24 cellular contexts compared by ENCODE assay signal in the genomic region with DNA sequence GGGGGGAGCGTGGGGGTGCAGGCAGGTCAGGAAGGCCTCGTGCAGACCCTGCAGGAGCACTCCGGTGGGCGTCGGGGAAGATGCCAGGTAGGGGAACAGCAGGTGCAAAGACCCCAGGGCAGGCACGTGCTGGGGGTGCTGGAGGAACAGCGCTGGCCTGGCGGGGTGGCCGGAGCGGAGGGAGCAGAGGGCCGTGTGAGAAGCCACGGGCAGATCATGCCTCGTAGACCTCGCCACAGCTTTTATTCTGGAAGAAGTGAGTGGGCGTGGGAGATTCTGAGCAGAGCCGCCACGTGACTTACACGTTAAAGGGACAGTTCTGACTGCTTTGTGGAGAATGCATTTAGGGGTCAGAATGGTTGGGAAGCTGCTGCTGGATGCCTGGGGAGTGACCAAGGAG. TPM values are rescaled to one million over a fixed set of nuclear protein-coding genes. Genes with fewer than 3 reads are reported as not detected.
A peak's percentile ranks its signal among the peaks of the same experiment; 100 is the strongest.
DNase-seq lines count a peak whose midpoint lies in the region; ATAC-seq, FAIRE-seq and TF ChIP-seq lines count a peak whose summit lies in the region.
"Had no signal": no experiment of that assay in that cellular context is flagged by ENCODE, and none has a peak within 500 bp of the region (broad histone marks: within the 10 kb centered on the region; RNA-seq: fewer than 3 reads in every experiment).

No MANE protein-coding gene starts in this region.

- no peak overlapping the region for H2BK5ac ChIP-seq in IMR-90 (ENCODE audit: low read depth, low read length, poor library complexity, severe bottlenecking)
- H2BK5ac ChIP-seq in H1 (ENCODE audit: low read depth, low read length) = no peak overlapping the region

- 45% methylated on average over 11 of the region's 18 CpGs; no CpG with 5 or more reads in 1 of the 2 experiments for WGBS in IMR-90 (ENCODE audit: extremely low coverage in 2 of 2, insufficient read length in 1 of 2), 2 experiments
- 90% methylated on average over 18 of the region's 18 CpGs; no CpG with 5 or more reads in 1 of the 2 experiments for WGBS in H1 (ENCODE audit: extremely low coverage in 1 of 2, insufficient coverage in 1 of 2, insufficient read length in 1 of 2, insufficient replicate concordance in 2 of 2, low coverage in 1 of 2, low lambda C conversion rate in 2 of 2, missing lambda C conversion rate in 1 of 2), 2 experiments
- 49 to 68% methylated on average over 18 of the region's 18 CpGs for WGBS in sigmoid colon, 2 donors

- H4K20me1 ChIP-seq in IMR-90 (ENCODE audit: insufficient read depth, low read length) (0 out of 2 replicates have a peak, but pooled peaks cover 2% of the 10 kb centered on the region), H1 (replicated peaks in 1 of 2; ENCODE audit: control insufficient read depth in 1 of 2, insufficient read depth in 2 of 2, low read length in 2 of 2) (no peaks in the 10 kb centered on the region)

- H3K4me2 ChIP-seq in IMR-90 (ENCODE audit: low read depth, low read length) = no peak overlapping the region
- H3K4me2 ChIP-seq in H1 (ENCODE audit: insufficient read depth in 1 of 2, low read depth in 2 of 2, low read length in 2 of 2) = no peak overlapping the region
- H3K4me2 ChIP-seq: GM23338, KMS-11 had no signal

- H3K27me3 ChIP-seq in left ventricle myocardium inferior (ENCODE audit: low read depth) (peaks cover 63% of the 10 kb centered on the region), IMR-90 (ENCODE audit: control insufficient read depth, insufficient read depth, low read length) (peaks cover 2% of the 10 kb centered on the region; the same call in 1 of the 2 replicates), H1 (replicated peaks in 1 of 4; ENCODE audit: control insufficient read depth in 3 of 4, extremely low read depth in 1 of 4, insufficient read depth in 3 of 4, low read length in 3 of 4) (peaks cover 0 to 2% (median 0%) of the 10 kb centered on the region in 4 experiments; a peak in 1 of 7 replicates), sigmoid colon (no peaks in the 10 kb centered on the region)

- no peaks in the 10 kb centered on the region for H3K23me2 ChIP-seq in H1 (ENCODE audit: low read depth, low read length)

- H2AFZ ChIP-seq in IMR-90 (replicated peaks; ENCODE audit: low read length, poor library complexity) (peak overlapping the region; percentile 69), H1 (ENCODE audit: low read length) (no peak overlapping the region)
- H2AFZ ChIP-seq: GM23338 had no signal

- H3K27me3 Mint-ChIP-seq in activated CD4-positive, alpha-beta T cell treated with anti-CD3 and anti-CD28 coated beads, Interleukin-2, amount 10 ng/mL, durations not matched to agents 24 days and 14 days = peaks cover 57% of the 10 kb centered on the region

- BruUV-seq in IMR-90 (replicated peaks; lab: Mats Ljungman, UMichigan) = no TSS peak

- H2BK20ac ChIP-seq in IMR-90 (ENCODE audit: low read depth, low read length) (no peak overlapping the region), H1 (ENCODE audit: low read length) (no peak overlapping the region)

- H3K4me1 ChIP-seq in left ventricle myocardium inferior = peaks cover 13% of the 10 kb centered on the region
- peaks cover 8% of the 10 kb centered on the region; the same call in 1 of the 2 replicates for H3K4me1 ChIP-seq in IMR-90 (ENCODE audit: control insufficient read depth, insufficient read depth, low read length)
- H3K4me1 ChIP-seq in H1 (replicated peaks in 1 of 4; ENCODE audit: control insufficient read depth in 3 of 4, insufficient read depth in 4 of 4, low read length in 3 of 4) = no peaks in the 10 kb centered on the region
- H3K4me1 ChIP-seq in sigmoid colon = peaks cover 0 to 75% (median 67%) of the 10 kb centered on the region in 4 donors
- H3K4me1 ChIP-seq: SJSA1 had no signal

- intact Hi-C loops in Right ventricle myocardium inferior (cut with DNase I) (no loop called here), left ventricle myocardium inferior (cut with micrococcal nuclease) (no loop called here), IMR-90 (cut with micrococcal nuclease) (no loop called here), sigmoid colon (cut with DNase I) (no loop called here)
- intact Hi-C loops in activated CD4-positive, alpha-beta T cell treated with anti-CD3 and anti-CD28 coated beads, Interleukin-2, amount 10 ng/mL, durations not matched to agents 24 days and 14 days (cut with micrococcal nuclease) = no loop called here

- FAIRE-seq in H1 (lab: Jason Lieb, UNC) = no peak

- H3K9me3 ChIP-seq in left ventricle myocardium inferior (replicated peaks) (peaks cover 25% of the 10 kb centered on the region), IMR-90 (ENCODE audit: control insufficient read depth, insufficient read depth, low read length) (peaks cover 6% of the 10 kb centered on the region; the same call in 1 of the 2 replicates), H1 (ENCODE audit: insufficient read depth in 2 of 2, low read depth in 1 of 2, low read length in 1 of 2) (peaks cover 0 to 12% of the 10 kb centered on the region in 2 experiments; a peak in 1 of 4 replicates), sigmoid colon (peaks cover 0 to 12% (median 1%) of the 10 kb centered on the region in 4 donors)

- H3K4me1 Mint-ChIP-seq in activated CD4-positive, alpha-beta T cell treated with anti-CD3 and anti-CD28 coated beads, Interleukin-2, amount 10 ng/mL, durations not matched to agents 24 days and 14 days = peaks cover 18% of the 10 kb centered on the region
- H3K4me1 Mint-ChIP-seq: GM23338 had no signal

- H2BK15ac ChIP-seq in IMR-90 (ENCODE audit: low read depth, low read length) = no peak overlapping the region
- H2BK15ac ChIP-seq in H1 (ENCODE audit: low read length) = no peak overlapping the region

- H3K4me3 ChIP-seq in left ventricle myocardium inferior (no peak overlapping the region), IMR-90 (ENCODE audit: insufficient read depth, low read depth, low read length) (no peak overlapping the region), H1 (ENCODE audit: extremely low read depth in 1 of 4, insufficient read depth in 2 of 4, low read depth in 3 of 4, low read length in 4 of 4) (no peak overlapping the region), sigmoid colon (peak overlapping the region in 2 of 4 donors; percentile 25 to 30)
- H3K4me3 ChIP-seq: GM23338, SJSA1 had no signal

- 0 out of 2 replicates have a peak overlapping the region, but pooled peaks have one; percentile 8 for H3K14ac ChIP-seq in IMR-90 (replicated peaks; ENCODE audit: low read depth, low read length)
- no peak overlapping the region for H3K14ac ChIP-seq in H1 (ENCODE audit: insufficient read length)

- H3K36me3 Mint-ChIP-seq in activated CD4-positive, alpha-beta T cell treated with anti-CD3 and anti-CD28 coated beads, Interleukin-2, amount 10 ng/mL, durations not matched to agents 24 days and 14 days (ENCODE audit: low read depth) = peaks cover 8% of the 10 kb centered on the region

- H3K9ac ChIP-seq in IMR-90 (ENCODE audit: low read depth, low read length) = no peak overlapping the region
- no peak overlapping the region for H3K9ac ChIP-seq in H1 (replicated peaks in 1 of 4; ENCODE audit: extremely low read depth in 1 of 4, low read depth in 3 of 4, low read length in 3 of 4)
- H3K9ac ChIP-seq: KMS-11 had no signal

- dilution Hi-C loops in IMR-90 (cut with HindIII; ENCODE audit: low sequenced_read_pairs, unreplicated experiment) = no loop called here

- in situ Hi-C loops in IMR-90 (cut with MboI; ENCODE audit: low sequenced_read_pairs) = no loop called here

- TF ChIP-seq POLR2A in IMR-90 (IDR thresholded peaks at IDR 0.05; ENCODE audit: low read depth, low read length) = no peak
- TF ChIP-seq POLR2A in H1 (IDR thresholded peaks at IDR 0.05; ENCODE audit: control extremely low read depth in 1 of 2, low read depth in 2 of 2, low read length in 2 of 2) = no peak
- TF ChIP-seq POLR2A in sigmoid colon (IDR thresholded peaks at IDR 0.05) = no peak

- no peak overlapping the region for H4K91ac ChIP-seq in IMR-90 (ENCODE audit: insufficient read depth, low read depth, low read length)
- no peak overlapping the region for H4K91ac ChIP-seq in H1 (replicated peaks; ENCODE audit: insufficient read length, low read length)

- no peak overlapping the region for H3K27ac Mint-ChIP-seq in activated CD4-positive, alpha-beta T cell treated with anti-CD3 and anti-CD28 coated beads, Interleukin-2, amount 10 ng/mL, durations not matched to agents 24 days and 14 days
- H3K27ac Mint-ChIP-seq: GM23338 had no signal

- H3K27ac ChIP-seq in left ventricle myocardium inferior (replicated peaks) (no peak overlapping the region), IMR-90 (ENCODE audit: insufficient read depth, low read length) (no peak overlapping the region), H1 (ENCODE audit: low read depth, low read length) (no peak overlapping the region), sigmoid colon (peak overlapping the region in 3 of 4 donors; percentile 79 to 96 (median 88))
- H3K27ac ChIP-seq: 22Rv1, C4-2B, KMS-11, SJSA1 had no signal

- TF ChIP-seq RAD21 in IMR-90 (IDR thresholded peaks at IDR 0.05; ENCODE audit: low read length) = no peak
- TF ChIP-seq RAD21 in H1 (IDR thresholded peaks at IDR 0.05 in 1 of 2, conservative IDR thresholded peaks at IDR 0.05 in 1 of 2; ENCODE audit: low read depth in 2 of 2, low read length in 2 of 2) = no peak

- H3K18ac ChIP-seq in IMR-90 (ENCODE audit: low read depth, low read length) (no peak overlapping the region), H1 (ENCODE audit: extremely low read depth, low read length) (no peak overlapping the region)

- H3K79me1 ChIP-seq in IMR-90 (ENCODE audit: low read depth in 1 of 2, low read length in 2 of 2) (peaks cover 0 to 9% of the 10 kb centered on the region in 2 experiments; a peak in 1 of 4 replicates), H1 (ENCODE audit: low read depth, low read length) (no peaks in the 10 kb centered on the region)

- no peak overlapping the region for H3K4me3 Mint-ChIP-seq in activated CD4-positive, alpha-beta T cell treated with anti-CD3 and anti-CD28 coated beads, Interleukin-2, amount 10 ng/mL, durations not matched to agents 24 days and 14 days
- H3K4me3 Mint-ChIP-seq: GM23338 had no signal

- H3K9me3 Mint-ChIP-seq in activated CD4-positive, alpha-beta T cell treated with anti-CD3 and anti-CD28 coated beads, Interleukin-2, amount 10 ng/mL, durations not matched to agents 24 days and 14 days = peaks cover 10% of the 10 kb centered on the region

- peak overlapping the region; percentile 5 for H2AK9ac ChIP-seq in IMR-90 (replicated peaks; ENCODE audit: low read depth, low read length, poor library complexity)

- no peaks in the 10 kb centered on the region for H3K79me2 ChIP-seq in H1 (ENCODE audit: control insufficient read depth in 1 of 2, insufficient read depth in 2 of 2, low read length in 2 of 2)

- H4K5ac ChIP-seq in IMR-90 (ENCODE audit: low read depth, low read length) (no peak overlapping the region), H1 (ENCODE audit: insufficient read length, low read depth, low read length) (no peak overlapping the region)

- no peak overlapping the region for H2BK120ac ChIP-seq in IMR-90 (ENCODE audit: low read depth, low read length)
- H2BK120ac ChIP-seq in H1 (replicated peaks; ENCODE audit: low read depth, low read length) = no peak overlapping the region

- H2AK5ac ChIP-seq in IMR-90 (ENCODE audit: low read depth, low read length) (no peak overlapping the region), H1 (ENCODE audit: low read depth, low read length) (no peak overlapping the region)

- H3K56ac ChIP-seq in IMR-90 (ENCODE audit: extremely low read depth, insufficient read depth, low read length) (no peak overlapping the region), H1 (replicated peaks; ENCODE audit: insufficient read length, low read depth, low read length) (no peak overlapping the region)

- ATAC-seq in Right ventricle myocardium inferior (no peak), IMR-90 (ENCODE audit: low read depth) (peak; percentile 42), GM18517 (IDR thresholded peaks at IDR 0.05; ENCODE audit: unreplicated experiment) (no peak), omental fat pad (ENCODE audit: low FRiP score) (no peak)
- ATAC-seq: GM23338 had no signal

- POLR2A ChIA-PET in IMR-90 (lab: Charles Lee; ENCODE audit: unreplicated experiment) (no interaction called here), H1 (lab: Charles Lee; ENCODE audit: partially characterized antibody) (interaction anchor here (1.2 kb wide), 1 partner anchor 10 kb away, joined by 4 read pairs; no protein-coding TSS in a partner anchor)

- H4K8ac ChIP-seq in IMR-90 (ENCODE audit: low read depth in 2 of 2, low read length in 2 of 2) = no peak overlapping the region
- H4K8ac ChIP-seq in H1 (ENCODE audit: extremely low read depth, insufficient read depth, low read length) = no peak overlapping the region

- CTCF ChIA-PET in IMR-90 (lab: Yijun Ruan, JAX) (interaction anchor here (0.9 kb wide), 1 partner anchor 74 kb away, joined by 3 read pairs; no protein-coding TSS in a partner anchor), H1 (lab: Charles Lee; ENCODE audit: partially characterized antibody) (interaction anchor here (0.5 to 2.3 kb wide), 4 partner anchors 10 to 602 kb away, joined by 3 to 18 read pairs (median 4); partner anchors contain the start of gene NTSR1)

- H3K36me3 ChIP-seq in left ventricle myocardium inferior = no peaks in the 10 kb centered on the region
- no peaks in the 10 kb centered on the region for H3K36me3 ChIP-seq in IMR-90 (ENCODE audit: control insufficient read depth, insufficient read depth, low read length)
- H3K36me3 ChIP-seq in H1 (ENCODE audit: control insufficient read depth in 2 of 4, insufficient read depth in 4 of 4, low read length in 3 of 4) = no peaks in the 10 kb centered on the region
- no peaks in the 10 kb centered on the region for H3K36me3 ChIP-seq in sigmoid colon
- H3K36me3 ChIP-seq: SJSA1 had no signal

- no peak for TF ChIP-seq EP300 in H1 (IDR thresholded peaks at IDR 0.05; ENCODE audit: borderline replicate concordance in 1 of 2, low read depth in 2 of 2, low read length in 2 of 2)
- no peak for TF ChIP-seq EP300 in sigmoid colon (IDR thresholded peaks at IDR 0.05)

- no peak for TF ChIP-seq CTCF in left ventricle myocardium inferior (IDR thresholded peaks at IDR 0.05; ENCODE audit: borderline replicate concordance)
- TF ChIP-seq CTCF in IMR-90 (conservative IDR thresholded peaks at IDR 0.05; ENCODE audit: low read depth, low read length) = no peak
- no peak for TF ChIP-seq CTCF in H1 (IDR thresholded peaks at IDR 0.05; ENCODE audit: control extremely low read depth in 1 of 3, insufficient read depth in 1 of 3, low read depth in 1 of 3, low read length in 3 of 3)
- no peak for TF ChIP-seq CTCF in sigmoid colon (IDR thresholded peaks at IDR 0.05)
- TF ChIP-seq CTCF in omental fat pad (IDR thresholded peaks at IDR 0.05) = no peak

- no peak overlapping the region for H2BK12ac ChIP-seq in H1 (ENCODE audit: low read depth, low read length)

- H3K4ac ChIP-seq in IMR-90 (ENCODE audit: low read depth, low read length) = no peak overlapping the region
- no peak overlapping the region for H3K4ac ChIP-seq in H1 (replicated peaks; ENCODE audit: insufficient read length, low read depth, low read length)

- no peak overlapping the region for H3K23ac ChIP-seq in IMR-90 (ENCODE audit: low read depth, low read length)
- H3K23ac ChIP-seq in H1 (ENCODE audit: insufficient read length) = no peak overlapping the region

- DNase-seq in Right ventricle myocardium inferior (ENCODE audit: missing footprints) (peak; percentile 63), left ventricle myocardium inferior (no peak), IMR-90 (peak; percentile 41), H1 (ENCODE audit: low read depth in 1 of 2, low spot score in 2 of 2) (no peak), sigmoid colon (no peak), omental fat pad (ENCODE audit: low spot score) (no peak)
- DNase-seq in activated CD4-positive, alpha-beta T cell treated with anti-CD3 and anti-CD28 coated beads, Interleukin-2, amount 10 ng/mL, durations not matched to agents 24 days and 14 days = no peak
- DNase-seq: AML-193; DMS79; HCEC 1CT; NCI-H1105; NCI-H146; NCI-H2029; NCI-H2171; NCI-H345; NCI-H524; NCI-H774; NK-92 treated with Interleukin-12 subunit alpha and Interleukin-12 subunit beta, amount 100 ng/mL, for 24 hours had no signal

- H3K9me1 ChIP-seq in IMR-90 (ENCODE audit: insufficient read depth, low read length) = no peaks in the 10 kb centered on the region

RNA-seq across cellular contexts. Expression of gene NTSR1, which starts 9.3 kb away (rescaled TPM):
- total RNA-seq in Right ventricle myocardium inferior (not detected), left ventricle myocardium inferior (not detected), IMR-90 (2012; rRNA removed) (0.54 and 0.56 TPM in 2 replicates), sigmoid colon (10 to 100 TPM in 3 of 4 donors, 1 to 10 TPM in 1; 5.4 to 54.0 (median 27.6) TPM), omental fat pad (under 1 TPM in 2 of 4 donors, not detected in 2; 0.24 to 0.25 TPM)
- polyA plus RNA-seq in IMR-90 (2012; rRNA removed) (1.8 and 2.3 TPM in 2 replicates), H1 (2011; rRNA removed) (0.53 and 0.97 TPM in 2 replicates), sigmoid colon (1 to 10 TPM in 1 of 3 donors, under 1 TPM in 1, not detected in 1; 0.60 to 1.4 TPM)
- 1.1 and 1.9 TPM in 2 replicates for polyA plus RNA-seq in IMR-90 (2012; cell fraction: cytosol; rRNA removed)
- polyA plus RNA-seq in IMR-90 (2012; cell fraction: nucleus; rRNA removed; ENCODE audit: low replicate concordance) = 1.2 and 2.9 TPM in 2 replicates
- total RNA-seq in H1 (2021; fragmentation: NEBNext Ultra II Directional; extraction: Animal tissue kit (Norgen Biotek cat#: 25700)) = 0.75 and 0.89 TPM in 2 replicates
- polyA plus RNA-seq in H1 (2011; cell fraction: cytosol; rRNA removed) = 0.32 TPM
- 0.53 TPM for polyA plus RNA-seq in H1 (2011; cell fraction: nucleus; rRNA removed)
- polyA plus RNA-seq in H1 (2012, experiment 1 of 2) = 0.15 to 0.68 TPM (median 0.34 TPM) in 4 replicates
- 0.43 TPM for polyA plus RNA-seq in H1 (2012, experiment 2 of 2)
- 0.77 TPM for polyA plus RNA-seq in H1 (2013, experiment 1 of 2)
- 0.87 TPM for polyA plus RNA-seq in H1 (2013, experiment 2 of 2)
- 0.19 and 0.24 TPM in 2 replicates for polyA minus RNA-seq in H1 (2011; rRNA and poly(A)+ RNA removed)
- polyA minus RNA-seq in H1 (2011; cell fraction: cytosol; rRNA and poly(A)+ RNA removed) = not detected
- 0.20 TPM for polyA minus RNA-seq in H1 (2011; cell fraction: nucleus; rRNA and poly(A)+ RNA removed)
- total RNA-seq in activated CD4-positive, alpha-beta T cell treated with anti-CD3 and anti-CD28 coated beads, Interleukin-2, amount 10 ng/mL, durations not matched to agents 24 days and 14 days = not detected in 2 replicates
- total RNA-seq: SJSA1 had no signal

Comparison
In these comparisons a context has a peak if more than half of its experiments do, and no peak if none do; other contexts are left out.
1. DNase-seq: peak in Right ventricle myocardium inferior (single experiment) and IMR-90 (single experiment); none in left ventricle myocardium inferior (single experiment), H1 (0 of 2), sigmoid colon (single experiment), activated CD4-positive, alpha-beta T cell treated with anti-CD3 and anti-CD28 coated beads, Interleukin-2, amount 10 ng/mL, durations not matched to agents 24 days and 14 days (single experiment) and omental fat pad (single experiment).
2. H3K27ac ChIP-seq: peak in sigmoid colon (3 of 4); none in left ventricle myocardium inferior (single experiment), IMR-90 (single experiment) and H1 (single experiment).